In genomic region chr5:149455889-149456409, GRCh38 we compare ENCODE assay signal across 10 cellular contexts.
DNase-seq lines count a peak whose midpoint lies in the region; ATAC-seq and TF ChIP-seq lines count a peak whose summit lies in the region.
"Had no signal": no experiment of that assay in that cellular context is flagged by ENCODE, and none has a peak within 500 bp of the region (broad histone marks: within the 10 kb centered on the region; RNA-seq: fewer than 3 reads in every experiment).

No MANE protein-coding gene starts in this region.

- no peak for DNase-seq in activated naive CD8-positive, alpha-beta T cell treated with anti-CD3 and anti-CD28 coated beads, Interleukin-2, amount 10 ng/mL, durations not matched to agents 7 days and 5 days
- DNase-seq in activated naive CD8-positive, alpha-beta T cell treated with anti-CD3 and anti-CD28 coated beads for 36 hours = no peak
- DNase-seq in cardiac fibroblast (ENCODE audit: low read depth in 2 of 2) (peak; percentile 70 to 92), mesothelial cell of epicardium (ENCODE audit: low spot score in 2 of 2, unreplicated experiment in 2 of 2) (no peak), vagina (ENCODE audit: extremely low spot score in 2 of 2) (peak in 1 of 2 donors; percentile 88), mucosa of gallbladder (ENCODE audit: low spot score) (no peak)
- DNase-seq in activated naive CD4-positive, alpha-beta T cell treated with Interleukin-2 at 50 U/mL for 16 hours = no peak
- DNase-seq: activated naive CD4-positive, alpha-beta T cell treated with anti-CD3 and anti-CD28 coated beads, Interleukin-2, amount 50 U/mL, for 16 hours had no signal

- peaks cover 2% of the 10 kb centered on the region for H3K27me3 Mint-ChIP-seq in activated naive CD8-positive, alpha-beta T cell treated with anti-CD3 and anti-CD28 coated beads, Interleukin-2, amount 10 ng/mL, durations not matched to agents 7 days and 5 days
- no peaks in the 10 kb centered on the region for H3K27me3 Mint-ChIP-seq in activated naive CD8-positive, alpha-beta T cell treated with anti-CD3 and anti-CD28 coated beads for 36 hours
- no peaks in the 10 kb centered on the region for H3K27me3 Mint-ChIP-seq in mesothelial cell of epicardium (ENCODE audit: low read depth)

- peaks cover 41% of the 10 kb centered on the region for H3K4me1 ChIP-seq in vagina

- POLR2A ChIA-PET in activated naive CD8-positive, alpha-beta T cell treated with anti-CD3 and anti-CD28 coated beads, Interleukin-2, amount 10 ng/mL, durations not matched to agents 7 days and 5 days (lab: Charles Lee) = no interaction called here

- no peaks in the 10 kb centered on the region for H3K9me3 Mint-ChIP-seq in activated naive CD8-positive, alpha-beta T cell treated with anti-CD3 and anti-CD28 coated beads, Interleukin-2, amount 10 ng/mL, durations not matched to agents 7 days and 5 days
- H3K9me3 Mint-ChIP-seq in activated naive CD8-positive, alpha-beta T cell treated with anti-CD3 and anti-CD28 coated beads for 36 hours = no peaks in the 10 kb centered on the region
- H3K9me3 Mint-ChIP-seq in mesothelial cell of epicardium = no peaks in the 10 kb centered on the region
- H3K9me3 Mint-ChIP-seq: memory B cell had no signal

- peaks cover 7% of the 10 kb centered on the region for H3K4me1 Mint-ChIP-seq in activated naive CD8-positive, alpha-beta T cell treated with anti-CD3 and anti-CD28 coated beads, Interleukin-2, amount 10 ng/mL, durations not matched to agents 7 days and 5 days
- H3K4me1 Mint-ChIP-seq in activated naive CD8-positive, alpha-beta T cell treated with anti-CD3 and anti-CD28 coated beads for 36 hours = peaks cover 2% of the 10 kb centered on the region
- peaks cover 26% of the 10 kb centered on the region for H3K4me1 Mint-ChIP-seq in mesothelial cell of epicardium

- ATAC-seq in activated naive CD8-positive, alpha-beta T cell treated with anti-CD3 and anti-CD28 coated beads, Interleukin-2, amount 10 ng/mL, durations not matched to agents 7 days and 5 days (ENCODE audit: low read depth) = peak; percentile 65
- ATAC-seq in GM18870 (IDR thresholded peaks at IDR 0.05; ENCODE audit: unreplicated experiment) = no peak

- H3K27ac Mint-ChIP-seq in activated naive CD8-positive, alpha-beta T cell treated with anti-CD3 and anti-CD28 coated beads, Interleukin-2, amount 10 ng/mL, durations not matched to agents 7 days and 5 days = no peak overlapping the region
- no peak overlapping the region for H3K27ac Mint-ChIP-seq in activated naive CD8-positive, alpha-beta T cell treated with anti-CD3 and anti-CD28 coated beads for 36 hours
- peak overlapping the region; percentile 33 for H3K27ac Mint-ChIP-seq in mesothelial cell of epicardium
- H3K27ac Mint-ChIP-seq: memory B cell had no signal

- H3K27me3 ChIP-seq in vagina = no peaks in the 10 kb centered on the region

- no peak overlapping the region for H3K4me3 Mint-ChIP-seq in activated naive CD8-positive, alpha-beta T cell treated with anti-CD3 and anti-CD28 coated beads, Interleukin-2, amount 10 ng/mL, durations not matched to agents 7 days and 5 days
- no peak overlapping the region for H3K4me3 Mint-ChIP-seq in activated naive CD8-positive, alpha-beta T cell treated with anti-CD3 and anti-CD28 coated beads for 36 hours
- H3K4me3 Mint-ChIP-seq in mesothelial cell of epicardium = no peak overlapping the region
- H3K4me3 Mint-ChIP-seq: memory B cell had no signal

- TF ChIP-seq CTCF in cardiac fibroblast (IDR thresholded peaks at IDR 0.05; ENCODE audit: low read depth, low read length) = no peak
- no peak for TF ChIP-seq CTCF in mesothelial cell of epicardium (IDR thresholded peaks at IDR 0.05; ENCODE audit: unreplicated experiment)
- no peak for TF ChIP-seq CTCF in vagina (IDR thresholded peaks at IDR 0.05)

- no peaks in the 10 kb centered on the region for H3K9me3 ChIP-seq in vagina

- no peaks in the 10 kb centered on the region for H3K36me3 ChIP-seq in vagina

- intact Hi-C loops in vagina (cut with DNase I) = no loop called here

- peak overlapping the region; percentile 91 for H3K27ac ChIP-seq in vagina

- H3K36me3 Mint-ChIP-seq in activated naive CD8-positive, alpha-beta T cell treated with anti-CD3 and anti-CD28 coated beads, Interleukin-2, amount 10 ng/mL, durations not matched to agents 7 days and 5 days = no peaks in the 10 kb centered on the region
- no peaks in the 10 kb centered on the region for H3K36me3 Mint-ChIP-seq in activated naive CD8-positive, alpha-beta T cell treated with anti-CD3 and anti-CD28 coated beads for 36 hours
- H3K36me3 Mint-ChIP-seq in mesothelial cell of epicardium = no peaks in the 10 kb centered on the region
- H3K36me3 Mint-ChIP-seq: memory B cell had no signal

- TF ChIP-seq POLR2A in vagina (IDR thresholded peaks at IDR 0.05) = no peak

- no peak overlapping the region for H3K4me3 ChIP-seq in cardiac fibroblast (replicated peaks in 1 of 2; ENCODE audit: low read depth in 2 of 2, low read length in 2 of 2)
- no peak overlapping the region for H3K4me3 ChIP-seq in vagina

Comparison
In these comparisons a context has a peak if more than half of its experiments do, and no peak if none do; other contexts are left out.
1. DNase-seq: peak in cardiac fibroblast (2 of 2); none in activated naive CD8-positive, alpha-beta T cell treated with anti-CD3 and anti-CD28 coated beads, Interleukin-2, amount 10 ng/mL, durations not matched to agents 7 days and 5 days (single experiment), activated naive CD8-positive, alpha-beta T cell treated with anti-CD3 and anti-CD28 coated beads for 36 hours (single experiment), mesothelial cell of epicardium (0 of 2), mucosa of gallbladder (single experiment) and activated naive CD4-positive, alpha-beta T cell treated with Interleukin-2 at 50 U/mL for 16 hours (single experiment).